In the genomic region with DNA sequence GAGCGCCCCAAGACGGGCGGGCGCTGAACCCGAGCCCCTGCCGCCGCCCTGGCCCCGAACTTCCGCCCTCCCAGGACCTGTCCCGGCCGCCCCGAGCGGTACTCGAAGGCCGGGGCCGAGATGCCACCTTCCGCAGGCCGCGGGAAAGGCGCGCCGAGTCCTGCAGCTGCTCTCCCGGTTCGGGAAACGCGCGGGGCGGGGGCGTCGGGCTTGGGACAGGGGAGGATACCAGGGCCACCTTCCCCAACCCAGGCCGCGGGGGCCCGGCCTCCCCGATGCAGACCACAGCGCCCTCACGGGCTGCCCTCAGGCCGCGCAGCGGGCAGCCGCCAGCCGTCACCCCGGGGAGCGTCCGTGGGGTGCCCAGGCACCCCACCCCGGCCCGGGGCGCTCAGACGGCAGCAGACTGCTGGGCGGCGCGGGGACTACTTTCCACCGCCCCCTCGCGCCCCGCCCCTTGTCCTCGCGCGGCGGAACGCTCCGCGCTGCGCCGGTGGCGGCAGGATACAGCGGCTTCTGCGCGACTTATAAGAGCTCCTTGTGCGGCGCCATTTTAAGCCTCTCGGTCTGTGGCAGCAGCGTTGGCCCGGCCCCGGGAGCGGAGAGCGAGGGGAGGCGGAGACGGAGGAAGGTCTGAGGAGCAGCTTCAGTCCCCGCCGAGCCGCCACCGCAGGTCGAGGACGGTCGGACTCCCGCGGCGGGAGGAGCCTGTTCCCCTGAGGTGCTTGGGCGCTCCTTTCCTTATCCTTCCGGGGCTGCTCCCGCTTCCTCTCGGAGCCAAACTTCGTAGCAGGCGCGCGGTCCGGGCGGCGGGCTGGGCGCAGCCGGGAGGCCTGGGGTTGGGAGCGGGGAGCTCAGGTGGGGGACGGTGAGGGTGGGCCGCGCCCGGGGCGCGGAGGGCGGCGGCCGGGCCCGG, we compare ENCODE assay signal across 8 cellular contexts. TPM values are rescaled to one million over a fixed set of nuclear protein-coding genes. Genes with fewer than 3 reads are reported as not detected.
DNase-seq lines count a peak whose midpoint lies in the region; ATAC-seq and TF ChIP-seq lines count a peak whose summit lies in the region.

CTNNB1 (plus strand) TSS at position 556 of the 916 bp plus-strand sequence. CDS start 24,564 bp downstream, outside the sequence.

- H3K27ac ChIP-seq in colonic mucosa, result peak within 1 kb of the TSS; percentile 83

- TF ChIP-seq CTCF in AG10803 (conservative IDR thresholded peaks at IDR 0.05; ENCODE audit: low read length) (no peak), colonic mucosa (IDR thresholded peaks at IDR 0.05) (no peak)

- ATAC-seq in GM18909 (IDR thresholded peaks at IDR 0.05; ENCODE audit: poor library complexity, unreplicated experiment) (peak; percentile 74), HG03196 (IDR thresholded peaks at IDR 0.05; ENCODE audit: unreplicated experiment) (peak; percentile 83), left colon (peak; percentile 86)

- H3K4me3 ChIP-seq in AG10803 (ENCODE audit: low read length), result peak within 1 kb of the TSS; percentile 90
- peak within 1 kb of the TSS; percentile 71 for H3K4me3 ChIP-seq in colonic mucosa

- intact Hi-C loops in colonic mucosa (cut with DNase I) (no loop called here), left colon (cut with DNase I, micrococcal nuclease) (no loop called here)

- H3K36me3 ChIP-seq in colonic mucosa, result no peaks in the 10 kb centered on the region

- H3K9me3 ChIP-seq in colonic mucosa, result no peaks in the 10 kb centered on the region

- H3K27me3 ChIP-seq in colonic mucosa, result no peaks in the 10 kb centered on the region

- H3K4me1 ChIP-seq in colonic mucosa, result no peaks in the 10 kb centered on the region

- peak within 1 kb of the TSS; percentile 93 to 100 for H3K9ac ChIP-seq in colonic mucosa (ENCODE audit: low read depth in 2 of 2, low read length in 2 of 2)

- peak; percentile 98 for DNase-seq in AG10803 (ENCODE audit: low read depth)
- DNase-seq in NCI-H510A treated with DMSO at 0.1 percent for 48 hours (lab: John Stamatoyannopoulos, UW), result peak; percentile 67
- DNase-seq in activated CD4-positive, alpha-beta T cell treated with anti-CD3 and anti-CD28 coated beads for 48 hours, result peak; percentile 93
- peak; percentile 92 for DNase-seq in colonic mucosa
- DNase-seq in left colon, result peak; percentile 91 to 95
- DNase-seq in stimulated activated CD4-positive, alpha-beta T cell treated with anti-CD3 and anti-CD28 coated beads, Interleukin-1b, Interleukin-23, amount 100 ng/mL, for 48 hours, result peak; percentile 91

RNA-seq across cellular contexts. Expression of gene CTNNB1, which starts in this region (rescaled TPM):
- total RNA-seq in colonic mucosa (100 to 1,000 TPM; 403 to 426 TPM), left colon (100 to 1,000 TPM; 320 to 430 TPM)

Comparison
In these comparisons a context has a peak if more than half of its experiments do, and no peak if none do; other contexts are left out.
1. Peak in every context shown above with its lines: DNase-seq, ATAC-seq, H3K4me3 ChIP-seq and H3K27ac ChIP-seq.